ENCODE assay signal across 29 cellular contexts in genomic region chr10:117497736-117498135, GRCh38. TPM values are rescaled to one million over a fixed set of nuclear protein-coding genes. Genes with fewer than 3 reads are reported as not detected.
"Had no signal": no experiment of that assay in that cellular context is flagged by ENCODE, and none has a peak within 500 bp of the region (broad histone marks: within the 10 kb centered on the region; RNA-seq: fewer than 3 reads in every experiment).

No MANE protein-coding gene starts in this region.

- H3K36me3 Mint-ChIP-seq: activated naive CD4-positive, alpha-beta T cell treated with anti-CD3 and anti-CD28 coated beads, Interleukin-2, amount 10 ng/mL, durations not matched to agents 7 days and 5 days; activated naive CD4-positive, alpha-beta T cell treated with anti-CD3 and anti-CD28 coated beads, Interleukin-2, amount 50 U/mL, for 72 hours; activated naive CD8-positive, alpha-beta T cell treated with anti-CD3 and anti-CD28 coated beads, Interleukin-2, amount 10 ng/mL, durations not matched to agents 7 days and 5 days; brain had no signal

- H3K4me3 Mint-ChIP-seq: activated B cell treated with CpG ODN at 0.5 μM for 24 hours; activated CD8-positive, alpha-beta T cell treated with anti-CD3 and anti-CD28 coated beads for 36 hours; activated naive CD4-positive, alpha-beta T cell treated with anti-CD3 and anti-CD28 coated beads, Interleukin-2, amount 10 ng/mL, durations not matched to agents 7 days and 5 days; activated naive CD8-positive, alpha-beta T cell treated with anti-CD3 and anti-CD28 coated beads, Interleukin-2, amount 10 ng/mL, durations not matched to agents 7 days and 5 days; activated T-cell treated with anti-CD3 and anti-CD28 coated beads, Interleukin-2, amount 50 U/mL, for 4 hours; activated T-helper 17 cell treated with anti-CD3 and anti-CD28 coated beads, Interleukin-2, amount 50 U/mL, for 72 hours; brain; central memory CD8-positive, alpha-beta T cell; dendritic cell treated with granulocyte-macrophage colony-stimulating factor and Interleukin-4, amounts not matched to agents 40 ng/mL and 50 ng/mL, for 4 days; T-helper 17 cell; T-helper 2 cell treated with Interferon-gamma antibody and Interleukin-4, amounts not matched to agents 5 μg/mL and 100 μg/mL, for 36 hours had no signal

- H3K4me1 Mint-ChIP-seq: activated B cell treated with CpG ODN at 0.5 μM for 24 hours; activated naive CD4-positive, alpha-beta T cell treated with anti-CD3 and anti-CD28 coated beads, Interleukin-2, amount 10 ng/mL, durations not matched to agents 7 days and 5 days; central memory CD8-positive, alpha-beta T cell had no signal

- H3K9me3 ChIP-seq: ascending aorta, breast epithelium had no signal

- H3K27ac ChIP-seq: ascending aorta, breast epithelium, cardiac muscle cell, coronary artery, WERI-Rb-1 had no signal

- H3K4me3 ChIP-seq: ascending aorta, breast epithelium, cardiac muscle cell, coronary artery had no signal

- DNase-seq: activated B cell treated with CpG ODN at 0.5 μM for 24 hours; activated CD4-positive, alpha-beta T cell treated with anti-CD3 and anti-CD28 coated beads for 48 hours; activated CD4-positive, alpha-beta T cell treated with anti-CD3 and anti-CD28 coated beads, Interleukin-2, amount 50 U/mL, for 1 hour; activated CD4-positive, alpha-beta T cell treated with anti-CD3 and anti-CD28 coated beads, Interleukin-2, amount 50 U/mL, for 48 hours; activated CD8-positive, alpha-beta memory T cell treated with anti-CD3 and anti-CD28 coated beads for 24 hours; activated CD8-positive, alpha-beta T cell treated with anti-CD3 and anti-CD28 coated beads for 36 hours; activated gamma-delta T cell; activated naive CD4-positive, alpha-beta T cell; activated naive CD4-positive, alpha-beta T cell treated with anti-CD3 and anti-CD28 coated beads, Interleukin-2, amount 10 ng/mL, durations not matched to agents 7 days and 5 days; activated naive CD8-positive, alpha-beta T cell treated with anti-CD3 and anti-CD28 coated beads, Interleukin-2, amount 10 ng/mL, durations not matched to agents 7 days and 5 days; activated T-cell treated with anti-CD3 and anti-CD28 coated beads, Interleukin-2, amount 50 U/mL, for 4 hours; effector CD4-positive, alpha-beta T cell; foreskin fibroblast; SW 1271; T-helper 1 cell; T-helper 17 cell; T1000; WERI-Rb-1 had no signal

- H3K27me3 ChIP-seq: ascending aorta, breast epithelium had no signal

- H3K36me3 ChIP-seq: ascending aorta, breast epithelium, cardiac muscle cell, WERI-Rb-1 had no signal

- H3K9me3 Mint-ChIP-seq: activated B cell treated with CpG ODN at 0.5 μM for 24 hours; activated CD8-positive, alpha-beta T cell treated with anti-CD3 and anti-CD28 coated beads for 36 hours; activated naive CD4-positive, alpha-beta T cell treated with anti-CD3 and anti-CD28 coated beads, Interleukin-2, amount 10 ng/mL, durations not matched to agents 7 days and 5 days; activated naive CD4-positive, alpha-beta T cell treated with anti-CD3 and anti-CD28 coated beads, Interleukin-2, amount 50 U/mL, for 72 hours; activated naive CD8-positive, alpha-beta T cell treated with anti-CD3 and anti-CD28 coated beads, Interleukin-2, amount 10 ng/mL, durations not matched to agents 7 days and 5 days; activated T-cell treated with anti-CD3 and anti-CD28 coated beads, Interleukin-2, amount 50 U/mL, for 4 hours; activated T-helper 17 cell treated with anti-CD3 and anti-CD28 coated beads, Interleukin-2, amount 50 U/mL, for 72 hours; central memory CD8-positive, alpha-beta T cell; dendritic cell treated with granulocyte-macrophage colony-stimulating factor and Interleukin-4, amounts not matched to agents 40 ng/mL and 50 ng/mL, for 4 days; T-helper 2 cell treated with Interferon-gamma antibody and Interleukin-4, amounts not matched to agents 5 μg/mL and 100 μg/mL, for 36 hours had no signal

- H3K27ac Mint-ChIP-seq: activated B cell treated with CpG ODN at 0.5 μM for 24 hours; activated CD8-positive, alpha-beta T cell treated with anti-CD3 and anti-CD28 coated beads for 36 hours; activated naive CD4-positive, alpha-beta T cell treated with anti-CD3 and anti-CD28 coated beads, Interleukin-2, amount 10 ng/mL, durations not matched to agents 7 days and 5 days; activated naive CD4-positive, alpha-beta T cell treated with anti-CD3 and anti-CD28 coated beads, Interleukin-2, amount 50 U/mL, for 72 hours; activated naive CD8-positive, alpha-beta T cell treated with anti-CD3 and anti-CD28 coated beads, Interleukin-2, amount 10 ng/mL, durations not matched to agents 7 days and 5 days; activated T-helper 17 cell treated with anti-CD3 and anti-CD28 coated beads, Interleukin-2, amount 50 U/mL, for 72 hours; brain; dendritic cell treated with granulocyte-macrophage colony-stimulating factor and Interleukin-4, amounts not matched to agents 40 ng/mL and 50 ng/mL, for 4 days; T-helper 17 cell; T-helper 2 cell treated with Interferon-gamma antibody and Interleukin-4, amounts not matched to agents 5 μg/mL and 100 μg/mL, for 36 hours had no signal

- H3K4me1 ChIP-seq: ascending aorta, breast epithelium had no signal

RNA-seq across cellular contexts. Expression of gene EMX2, which starts 44.8 kb away (rescaled TPM):
- total RNA-seq: activated B cell treated with CpG ODN at 0.5 μM for 24 hours; activated CD8-positive, alpha-beta T cell treated with anti-CD3 and anti-CD28 coated beads for 36 hours; activated naive CD4-positive, alpha-beta T cell treated with anti-CD3 and anti-CD28 coated beads, Interleukin-2, amount 50 U/mL, for 72 hours; activated naive CD8-positive, alpha-beta T cell treated with anti-CD3 and anti-CD28 coated beads, Interleukin-2, amount 10 ng/mL, durations not matched to agents 7 days and 5 days; activated T-cell treated with anti-CD3 and anti-CD28 coated beads, Interleukin-2, amount 50 U/mL, for 4 hours; activated T-helper 17 cell treated with anti-CD3 and anti-CD28 coated beads, Interleukin-2, amount 50 U/mL, for 72 hours; ascending aorta; cardiac muscle cell; esophagus mucosa; T-helper 17 cell had no signal
- polyA plus RNA-seq: cardiac muscle cell had no signal
